ENCODE assay signal across 1 cellular context in genomic region chr9:137228515-137228967, GRCh38.
TF ChIP-seq lines count a peak whose summit lies in the region.

No MANE protein-coding gene starts in this region.

TF ChIP-seq in HepG2, 621 proteins besides CTCF, POLR2A, EP300 and RAD21 (continued from another document):
- peak; percentile 15; the same call in 1 of the 2 replicates for TF ChIP-seq NFYC (CRISPR knock-in tag; IDR thresholded peaks at IDR 0.05)
- peak; percentile 40; the same call in 1 of the 2 replicates for TF ChIP-seq TFAP4 (IDR thresholded peaks at IDR 0.05; ENCODE audit: borderline replicate concordance, low read depth)
- TF ChIP-seq IKZF1 (IDR thresholded peaks at IDR 0.05), result no peak
- TF ChIP-seq ZNF354B (CRISPR knock-in tag; IDR thresholded peaks at IDR 0.05), result 0 out of 2 replicates have a peak, but pooled peaks have one; percentile 29
- no peak for TF ChIP-seq ZSCAN31 (CRISPR knock-in tag; IDR thresholded peaks at IDR 0.05; ENCODE audit: low read depth)
- TF ChIP-seq ZNF572 (CRISPR knock-in tag; IDR thresholded peaks at IDR 0.05), result 0 out of 2 replicates have a peak, but pooled peaks have one; percentile 53
- no peak for TF ChIP-seq ZMAT5 (CRISPR knock-in tag; IDR thresholded peaks at IDR 0.05; ENCODE audit: borderline replicate concordance, low read depth)
- no peak for TF ChIP-seq ZBTB2 (CRISPR knock-in tag; IDR thresholded peaks at IDR 0.05; ENCODE audit: low read depth)
- no peak for TF ChIP-seq JUND (CRISPR knock-in tag; IDR thresholded peaks at IDR 0.05)
- peak; percentile 54; the same call in 1 of the 2 replicates for TF ChIP-seq ZNF607 (CRISPR knock-in tag; IDR thresholded peaks at IDR 0.05; ENCODE audit: borderline replicate concordance)
- peak; percentile 35; the same call in 1 of the 2 replicates for TF ChIP-seq SP4 (CRISPR knock-in tag; IDR thresholded peaks at IDR 0.05)
- TF ChIP-seq NRL (CRISPR knock-in tag; IDR thresholded peaks at IDR 0.05; ENCODE audit: borderline replicate concordance), result no peak
- TF ChIP-seq ZBTB39 (CRISPR knock-in tag; IDR thresholded peaks at IDR 0.05), result no peak
- TF ChIP-seq ZC3H13 (CRISPR knock-in tag; IDR thresholded peaks at IDR 0.05), result peak; percentile 13; the same call in 1 of the 2 replicates
- TF ChIP-seq ZNF644 (CRISPR knock-in tag; IDR thresholded peaks at IDR 0.05; ENCODE audit: low read depth), result no peak
- TF ChIP-seq POLR2AphosphoS2 (IDR thresholded peaks at IDR 0.05; ENCODE audit: low read depth, low read length), result no peak
- no peak for TF ChIP-seq PHF5A (CRISPR knock-in tag; IDR thresholded peaks at IDR 0.05; ENCODE audit: low read depth, unreplicated experiment)
- TF ChIP-seq HOXA5 (CRISPR knock-in tag; IDR thresholded peaks at IDR 0.05), result no peak
- TF ChIP-seq AHR (CRISPR knock-in tag; IDR thresholded peaks at IDR 0.05), result no peak
- 0 out of 2 replicates have a peak, but pooled peaks have one; percentile 17 for TF ChIP-seq TOPORS (CRISPR knock-in tag; IDR thresholded peaks at IDR 0.05)
- TF ChIP-seq PHB2 (IDR thresholded peaks at IDR 0.05; ENCODE audit: partially characterized antibody), result no peak
- TF ChIP-seq REL (CRISPR knock-in tag; conservative IDR thresholded peaks at IDR 0.05), result no peak
- TF ChIP-seq FIP1L1 (IDR thresholded peaks at IDR 0.05; ENCODE audit: borderline replicate concordance, insufficient read depth, low read depth, low read length), result no peak
- no peak for TF ChIP-seq HIVEP1 (CRISPR knock-in tag; IDR thresholded peaks at IDR 0.05)
- TF ChIP-seq ARID3A (IDR thresholded peaks at IDR 0.05; ENCODE audit: low read depth, low read length), result no peak
- TF ChIP-seq GABPB1 (CRISPR knock-in tag; IDR thresholded peaks at IDR 0.05), result peak; percentile 32; the same call in 1 of the 2 replicates
- peak; percentile 9; the same call in 1 of the 2 replicates for TF ChIP-seq ZBTB33 (CRISPR knock-in tag; IDR thresholded peaks at IDR 0.05)
- 0 out of 2 replicates have a peak, but pooled peaks have one; percentile 30 for TF ChIP-seq SKIL (CRISPR knock-in tag; IDR thresholded peaks at IDR 0.05; ENCODE audit: borderline replicate concordance)
- TF ChIP-seq ASH2L (IDR thresholded peaks at IDR 0.05; ENCODE audit: insufficient read length, low read depth, low read length), result peak; percentile 5
- TF ChIP-seq AKAP8 (CRISPR knock-in tag; IDR thresholded peaks at IDR 0.05), result peak; percentile 89
